In genomic region chr3:39384665-39385000, GRCh38 we compare ENCODE assay signal across 8 cellular contexts. TPM values are rescaled to one million over a fixed set of nuclear protein-coding genes. Genes with fewer than 3 reads are reported as not detected.
DNase-seq lines count a peak whose midpoint lies in the region; ATAC-seq and TF ChIP-seq lines count a peak whose summit lies in the region.

No MANE protein-coding gene starts in this region.

- DNase-seq in heart right ventricle, result no peak
- DNase-seq in cardiac septum (ENCODE audit: low spot score), result no peak
- DNase-seq in brain microvascular endothelial cell, result no peak
- no peak for DNase-seq in mesothelial cell of epicardium (ENCODE audit: low spot score in 2 of 2, unreplicated experiment in 2 of 2)
- DNase-seq in uterus, result no peak
- no peak for DNase-seq in cerebellar cortex (ENCODE audit: low spot score)
- no peak for DNase-seq in NCI-H510A treated with DMSO at 0.1 percent for 48 hours (lab: John Stamatoyannopoulos, UW)
- DNase-seq in iPS-NIHi11 (ENCODE audit: low spot score), result no peak

- H3K27me3 ChIP-seq in heart right ventricle, result no peaks in the 10 kb centered on the region
- no peaks in the 10 kb centered on the region for H3K27me3 ChIP-seq in brain microvascular endothelial cell (replicated peaks)
- H3K27me3 ChIP-seq in uterus, result no peaks in the 10 kb centered on the region

- in situ Hi-C loops in brain microvascular endothelial cell (cut with HindIII; ENCODE audit: low pct_ligation_motif_present, low sequenced_read_pairs), result no loop called here

- H3K36me3 ChIP-seq in heart right ventricle (peaks cover 0 to 7% (median 0%) of the 10 kb centered on the region in 9 donors), brain microvascular endothelial cell (replicated peaks) (no peaks in the 10 kb centered on the region), uterus (no peaks in the 10 kb centered on the region)

- TF ChIP-seq POLR2A in uterus (IDR thresholded peaks at IDR 0.05), result no peak

- no peaks in the 10 kb centered on the region for H3K9me3 Mint-ChIP-seq in mesothelial cell of epicardium

- H3K27me3 Mint-ChIP-seq in mesothelial cell of epicardium (ENCODE audit: low read depth), result no peaks in the 10 kb centered on the region

- H3K4me3 ChIP-seq in heart right ventricle (peak overlapping the region; percentile 61 to 93 (median 80)), brain microvascular endothelial cell (ENCODE audit: low read depth, low read length) (peak overlapping the region; percentile 89), uterus (peak overlapping the region; percentile 78 to 87)

- 75 to 76% methylated on average over 14 of the region's 14 CpGs for whole genome bisulfite sequencing in heart right ventricle, 2 donors

- peak overlapping the region in 8 of 10 donors; percentile 83 to 96 (median 91) for H3K27ac ChIP-seq in heart right ventricle
- H3K27ac ChIP-seq in brain microvascular endothelial cell, result no peak overlapping the region
- peak overlapping the region; percentile 85 to 89 for H3K27ac ChIP-seq in uterus

- ATAC-seq in heart right ventricle, result no peak

- no peaks in the 10 kb centered on the region for H3K9me3 ChIP-seq in heart right ventricle
- H3K9me3 ChIP-seq in uterus, result no peaks in the 10 kb centered on the region

- peak overlapping the region; percentile 99 for H3K4me3 Mint-ChIP-seq in mesothelial cell of epicardium

- H3K4me1 ChIP-seq in heart right ventricle (peaks cover 10 to 41% (median 23%) of the 10 kb centered on the region in 9 donors), uterus (peaks cover 0 to 5% of the 10 kb centered on the region in 2 donors)

- TF ChIP-seq CTCF in heart right ventricle (IDR thresholded peaks at IDR 0.05) (no peak), brain microvascular endothelial cell (IDR thresholded peaks at IDR 0.05; ENCODE audit: low read depth, low read length, missing control alignments) (no peak), mesothelial cell of epicardium (IDR thresholded peaks at IDR 0.05; ENCODE audit: unreplicated experiment) (no peak), uterus (IDR thresholded peaks at IDR 0.05) (no peak)

- H3K4me1 Mint-ChIP-seq in mesothelial cell of epicardium, result peaks cover 24% of the 10 kb centered on the region

- peaks cover 2% of the 10 kb centered on the region for H3K36me3 Mint-ChIP-seq in mesothelial cell of epicardium

- intact Hi-C loops in heart right ventricle (cut with DNase I) (loop anchor here in 4 of 10 donors (1.0 to 10.0 kb wide), 4 partner anchors 22 to 280 kb away; partner anchors contain the start of genes GORASP1 (in 1 of the 4), RPSA (in 1 of the 4) and TTC21A (in 1 of the 4)), cardiac septum (cut with DNase I) (loop anchor here (1.0 to 10.0 kb wide), 3 partner anchors 22 to 277 kb away; partner anchors contain the start of genes GORASP1, RPSA and TTC21A), uterus (cut with DNase I; ENCODE audit: low total_unique reads) (no loop called here)

- peak overlapping the region; percentile 88 for H3K27ac Mint-ChIP-seq in mesothelial cell of epicardium

RNA-seq across cellular contexts. Expression of gene SLC25A38, which starts 1.5 kb away (rescaled TPM):
- total RNA-seq in heart right ventricle (10 to 100 TPM in 9 of 10 donors, 1 to 10 TPM in 1; 9.7 to 25.8 (median 19.2) TPM), cardiac septum (14.6 TPM), mesothelial cell of epicardium (25.6 to 28.4 TPM (median 28.1 TPM) in 3 replicates), uterus (10 to 100 TPM; 22.6 to 30.3 (median 26.7) TPM)
- 10 to 100 TPM; 15.8 to 24.4 TPM for polyA plus RNA-seq in heart right ventricle

RNA-seq across cellular contexts. Expression of gene RPSA, which starts 21.9 kb away (rescaled TPM):
- total RNA-seq in heart right ventricle, result 100 to 1,000 TPM; 350 to 651 (median 384) TPM
- 1,000 to 10,000 TPM in 1 of 2 donors, 100 to 1,000 TPM in 1; 877 to 1,493 TPM for polyA plus RNA-seq in heart right ventricle
- 333 TPM for total RNA-seq in cardiac septum
- total RNA-seq in mesothelial cell of epicardium, result 1,061 to 1,093 TPM (median 1,080 TPM) in 3 replicates
- total RNA-seq in uterus, result 1,000 to 10,000 TPM in 3 of 4 donors, 100 to 1,000 TPM in 1; 824 to 1,988 (median 1,203) TPM

RNA-seq across cellular contexts. Expression of gene CCR8, which starts 55.1 kb away (rescaled TPM):
- not detected for total RNA-seq in heart right ventricle
- not detected for polyA plus RNA-seq in heart right ventricle
- not detected for total RNA-seq in cardiac septum
- not detected in 3 replicates for total RNA-seq in mesothelial cell of epicardium
- not detected for total RNA-seq in uterus
